ENCODE assay signal across 12 cellular contexts in genomic region chr6:160974304-160974771, GRCh38. TPM values are rescaled to one million over a fixed set of nuclear protein-coding genes. Genes with fewer than 3 reads are reported as not detected.
A peak's percentile ranks its signal among the peaks of the same experiment; 100 is the strongest.
DNase-seq lines count a peak whose midpoint lies in the region; ATAC-seq and TF ChIP-seq lines count a peak whose summit lies in the region.
"Had no signal": no experiment of that assay in that cellular context is flagged by ENCODE, and none has a peak within 500 bp of the region (broad histone marks: within the 10 kb centered on the region; RNA-seq: fewer than 3 reads in every experiment).

No MANE protein-coding gene starts in this region.

- intact Hi-C loops in esophagus muscularis mucosa (cut with DNase I) (no loop called here), upper lobe of right lung (cut with DNase I) (no loop called here)
- intact Hi-C loops in activated CD8-positive, alpha-beta T cell treated with anti-CD3 and anti-CD28 coated beads for 36 hours (cut with micrococcal nuclease) = no loop called here

- no peak for TF ChIP-seq POLR2A in esophagus muscularis mucosa (IDR thresholded peaks at IDR 0.05; ENCODE audit: low read depth)

- no peak overlapping the region for H3K4me3 ChIP-seq in esophagus muscularis mucosa
- no peak overlapping the region for H3K4me3 ChIP-seq in upper lobe of right lung

- H3K36me3 Mint-ChIP-seq in activated CD8-positive, alpha-beta T cell treated with anti-CD3 and anti-CD28 coated beads for 36 hours (ENCODE audit: low read depth) = no peaks in the 10 kb centered on the region

- no peaks in the 10 kb centered on the region for H3K36me3 ChIP-seq in esophagus muscularis mucosa
- H3K36me3 ChIP-seq in upper lobe of right lung = no peaks in the 10 kb centered on the region

- no peak overlapping the region for H3K27ac Mint-ChIP-seq in activated CD8-positive, alpha-beta T cell treated with anti-CD3 and anti-CD28 coated beads for 36 hours
- H3K27ac Mint-ChIP-seq: stimulated activated naive CD8-positive, alpha-beta T cell treated with anti-CD3 and anti-CD28 coated beads, Interleukin-15, Interleukin-2, amounts not matched to agents 100 ng/mL and 50 ng/mL, for 24 hours had no signal

- no peak overlapping the region for H3K4me3 Mint-ChIP-seq in activated CD8-positive, alpha-beta T cell treated with anti-CD3 and anti-CD28 coated beads for 36 hours
- H3K4me3 Mint-ChIP-seq: stimulated activated naive CD8-positive, alpha-beta T cell treated with anti-CD3 and anti-CD28 coated beads, Interleukin-15, Interleukin-2, amounts not matched to agents 100 ng/mL and 50 ng/mL, for 24 hours had no signal

- H3K27ac ChIP-seq in esophagus muscularis mucosa (replicated peaks in 1 of 4) = peak overlapping the region in 3 of 4 donors; percentile 48 to 56 (median 51)
- H3K27ac ChIP-seq in upper lobe of right lung = peak overlapping the region; percentile 59
- H3K27ac ChIP-seq: 22Rv1, HL-60, VCaP had no signal

- H3K4me1 ChIP-seq in esophagus muscularis mucosa (peaks cover 13 to 37% (median 26%) of the 10 kb centered on the region in 4 donors), upper lobe of right lung (peaks cover 4% of the 10 kb centered on the region)

- POLR2A ChIA-PET in activated CD8-positive, alpha-beta T cell treated with anti-CD3 and anti-CD28 coated beads for 36 hours (lab: Charles Lee) = interaction anchor here (0.6 kb wide), 1 partner anchor 18 kb away, joined by 3 read pairs; no protein-coding TSS in a partner anchor

- CTCF ChIA-PET in activated CD8-positive, alpha-beta T cell treated with anti-CD3 and anti-CD28 coated beads for 36 hours (lab: Charles Lee) = no interaction called here

- no peaks in the 10 kb centered on the region for H3K9me3 Mint-ChIP-seq in activated CD8-positive, alpha-beta T cell treated with anti-CD3 and anti-CD28 coated beads for 36 hours
- H3K9me3 Mint-ChIP-seq: stimulated activated naive CD8-positive, alpha-beta T cell treated with anti-CD3 and anti-CD28 coated beads, Interleukin-15, Interleukin-2, amounts not matched to agents 100 ng/mL and 50 ng/mL, for 24 hours had no signal

- WGBS in esophagus muscularis mucosa = 36% methylated on average over 9 of the region's 9 CpGs

- peak; percentile 46 for ATAC-seq in upper lobe of right lung
- ATAC-seq in activated CD8-positive, alpha-beta T cell treated with anti-CD3 and anti-CD28 coated beads for 36 hours = no peak

- DNase-seq in DMS 273 (lab: John Stamatoyannopoulos, UW; ENCODE audit: unreplicated experiment) (peak; percentile 44), DMS 273 treated with DMSO at 0.1 percent for 48 hours (lab: John Stamatoyannopoulos, UW) (no peak), esophagus muscularis mucosa (ENCODE audit: extremely low spot score) (peak; percentile 74), medulla oblongata (ENCODE audit: extremely low spot score) (peak; percentile 47), upper lobe of right lung (no peak), NCI-H1092 (lab: John Stamatoyannopoulos, UW) (no peak), SKM-1 treated with dmso at 0.1 percent for 144 hours (lab: John Stamatoyannopoulos, UW; ENCODE audit: unreplicated experiment) (no peak)
- no peak for DNase-seq in activated CD8-positive, alpha-beta T cell treated with anti-CD3 and anti-CD28 coated beads for 36 hours

- H3K27me3 Mint-ChIP-seq in activated CD8-positive, alpha-beta T cell treated with anti-CD3 and anti-CD28 coated beads for 36 hours = peaks cover 11% of the 10 kb centered on the region

- H3K27me3 ChIP-seq in esophagus muscularis mucosa (no peaks in the 10 kb centered on the region), upper lobe of right lung (no peaks in the 10 kb centered on the region)

- TF ChIP-seq EP300 in esophagus muscularis mucosa (IDR thresholded peaks at IDR 0.05) = no peak

- H3K4me1 Mint-ChIP-seq in activated CD8-positive, alpha-beta T cell treated with anti-CD3 and anti-CD28 coated beads for 36 hours (ENCODE audit: low read depth) = no peaks in the 10 kb centered on the region

- no peaks in the 10 kb centered on the region for H3K9me3 ChIP-seq in esophagus muscularis mucosa
- H3K9me3 ChIP-seq in upper lobe of right lung = no peaks in the 10 kb centered on the region

- TF ChIP-seq CTCF in esophagus muscularis mucosa (IDR thresholded peaks at IDR 0.05) (no peak), upper lobe of right lung (IDR thresholded peaks at IDR 0.05) (no peak)
- no peak for TF ChIP-seq CTCF in activated CD8-positive, alpha-beta T cell treated with anti-CD3 and anti-CD28 coated beads for 36 hours (IDR thresholded peaks at IDR 0.05)

RNA-seq across cellular contexts. Expression of gene MAP3K4, which starts 17.2 kb away (rescaled TPM):
- total RNA-seq in esophagus muscularis mucosa = 10 to 100 TPM; 17.9 to 22.8 (median 21.5) TPM
- total RNA-seq in upper lobe of right lung = 47.7 TPM
- 10 to 100 TPM; 31.3 to 48.7 TPM for total RNA-seq in activated CD8-positive, alpha-beta T cell treated with anti-CD3 and anti-CD28 coated beads for 36 hours

Comparison
In these comparisons a context has a peak if more than half of its experiments do, and no peak if none do; other contexts are left out.
1. DNase-seq: peak in DMS 273 (single experiment), esophagus muscularis mucosa (single experiment) and medulla oblongata (single experiment); none in DMS 273 treated with DMSO at 0.1 percent for 48 hours (single experiment), upper lobe of right lung (single experiment), NCI-H1092 (single experiment), activated CD8-positive, alpha-beta T cell treated with anti-CD3 and anti-CD28 coated beads for 36 hours (single experiment) and SKM-1 treated with dmso at 0.1 percent for 144 hours (single experiment).